Comparison of ENCODE assay signal across 15 cellular contexts in genomic region chr4:1293531-1293941, GRCh38. TPM values are rescaled to one million over a fixed set of nuclear protein-coding genes. Genes with fewer than 3 reads are reported as not detected.
A peak's percentile ranks its signal among the peaks of the same experiment; 100 is the strongest.
DNase-seq lines count a peak whose midpoint lies in the region; ATAC-seq and TF ChIP-seq lines count a peak whose summit lies in the region.
"Had no signal": no experiment of that assay in that cellular context is flagged by ENCODE, and none has a peak within 500 bp of the region (broad histone marks: within the 10 kb centered on the region; RNA-seq: fewer than 3 reads in every experiment).

No MANE protein-coding gene starts in this region.

- H3K4me3 Mint-ChIP-seq in immature natural killer cell, result no peak overlapping the region

- H3F3A ChIP-seq in OCI-LY1 (ENCODE audit: insufficient read depth, low read length), result no peaks in the 10 kb centered on the region

- peaks cover 2 to 10% (median 7%) of the 10 kb centered on the region in 3 donors for H3K27me3 Mint-ChIP-seq in immature natural killer cell (ENCODE audit: low read depth in 3 of 3)

- no peak for TF ChIP-seq EP300 in stomach (IDR thresholded peaks at IDR 0.05)

- DNase-seq in left ventricle myocardium inferior (no peak), left cardiac atrium (no peak), immature natural killer cell (no peak), stomach (no peak), 8988T (no peak), uterus (no peak)
- DNase-seq: activated CD4-positive, alpha-beta T cell treated with anti-CD3 and anti-CD28 coated beads, Interleukin-2, amount 50 U/mL, for 1 hour; HCEC 1CT; hippocampal formation; lower lobe of right lung; NCI-H1048 had no signal

- H3K4me1 ChIP-seq in left ventricle myocardium inferior, result peaks cover 88% of the 10 kb centered on the region
- peaks cover 51% of the 10 kb centered on the region for H3K4me1 ChIP-seq in OCI-LY1 (ENCODE audit: insufficient read depth, low read length, severe bottlenecking)
- peaks cover 50 to 85% (median 67%) of the 10 kb centered on the region in 4 donors for H3K4me1 ChIP-seq in stomach
- peaks cover 0 to 7% of the 10 kb centered on the region in 2 donors for H3K4me1 ChIP-seq in uterus

- H3K27me3 ChIP-seq in left ventricle myocardium inferior (ENCODE audit: low read depth) (no peaks in the 10 kb centered on the region), OCI-LY1 (ENCODE audit: insufficient read depth, low read length) (no peaks in the 10 kb centered on the region), stomach (no peaks in the 10 kb centered on the region), uterus (no peaks in the 10 kb centered on the region)
- H3K27me3 ChIP-seq: pancreas had no signal

- TF ChIP-seq POLR2A in stomach (IDR thresholded peaks at IDR 0.05), result no peak
- no peak for TF ChIP-seq POLR2A in uterus (IDR thresholded peaks at IDR 0.05)

- peak overlapping the region; percentile 57 for H3K27ac ChIP-seq in left ventricle myocardium inferior (replicated peaks)
- peak overlapping the region; percentile 71 for H3K27ac ChIP-seq in OCI-LY1 (ENCODE audit: low read depth, low read length, poor library complexity, severe bottlenecking)
- H3K27ac ChIP-seq in stomach, result peak overlapping the region in 4 of 5 donors; percentile 16 to 53 (median 46)
- no peak overlapping the region for H3K27ac ChIP-seq in uterus
- H3K27ac ChIP-seq: lower lobe of right lung had no signal

- intact Hi-C loops in left ventricle myocardium inferior (cut with micrococcal nuclease) (no loop called here), left cardiac atrium (cut with DNase I) (loop anchor here in 1 of 2 donors (10.0 kb wide), 1 partner anchor 51 kb away; the partner anchor contains the start of gene UVSSA), stomach (cut with DNase I; ENCODE audit: low total_unique reads) (loop anchor here (5.0 kb wide), 1 partner anchor 54 kb away; the partner anchor contains the start of gene UVSSA), uterus (cut with DNase I; ENCODE audit: low total_unique reads) (no loop called here)

- H3K9me3 ChIP-seq in left ventricle myocardium inferior (replicated peaks) (no peaks in the 10 kb centered on the region), OCI-LY1 (ENCODE audit: low read length) (no peaks in the 10 kb centered on the region), stomach (no peaks in the 10 kb centered on the region), uterus (no peaks in the 10 kb centered on the region)
- H3K9me3 ChIP-seq: lower lobe of right lung, pancreas had no signal

- peaks cover 59 to 72% of the 10 kb centered on the region in 2 donors for H3K4me1 Mint-ChIP-seq in immature natural killer cell

- peak overlapping the region in 4 of 6 donors; percentile 31 to 76 (median 47) for H3K27ac Mint-ChIP-seq in immature natural killer cell

- peaks cover 0 to 8% (median 4%) of the 10 kb centered on the region in 3 donors for H3K36me3 Mint-ChIP-seq in immature natural killer cell

- no peaks in the 10 kb centered on the region for H3K9me3 Mint-ChIP-seq in immature natural killer cell

- no peak for ATAC-seq in left cardiac atrium
- no peak for ATAC-seq in HG03095 (IDR thresholded peaks at IDR 0.05; ENCODE audit: unreplicated experiment)
- ATAC-seq: esophagus mucosa, lower lobe of right lung had no signal

- peak overlapping the region; percentile 42 for H3K4me2 ChIP-seq in OCI-LY1 (ENCODE audit: low read length)

- no peaks in the 10 kb centered on the region for H3K9me2 ChIP-seq in OCI-LY1 (ENCODE audit: low read depth, low read length)

- peaks cover 32% of the 10 kb centered on the region for H3K79me2 ChIP-seq in OCI-LY1 (ENCODE audit: insufficient read depth, low read length)

- WGBS in stomach, 5 donors, result 77 to 88% (median 82%) methylated on average over 3 to 4 of the region's 4 CpGs

- no peak overlapping the region for H2AFZ ChIP-seq in OCI-LY1 (ENCODE audit: low read length)

- H4K20me1 ChIP-seq in OCI-LY1 (ENCODE audit: insufficient read depth, low read length), result no peaks in the 10 kb centered on the region

- peaks cover 23% of the 10 kb centered on the region for H3K36me3 ChIP-seq in left ventricle myocardium inferior
- H3K36me3 ChIP-seq in OCI-LY1 (ENCODE audit: insufficient read depth, low read length), result no peaks in the 10 kb centered on the region
- peaks cover 9 to 28% (median 24%) of the 10 kb centered on the region in 4 donors for H3K36me3 ChIP-seq in stomach
- no peaks in the 10 kb centered on the region for H3K36me3 ChIP-seq in uterus

- H3K4me3 ChIP-seq in left ventricle myocardium inferior (peak overlapping the region; percentile 31), OCI-LY1 (ENCODE audit: low read depth, low read length, poor library complexity, severe bottlenecking) (peak overlapping the region; percentile 7), stomach (peak overlapping the region in 1 of 4 donors; percentile 9), uterus (no peak overlapping the region)
- H3K4me3 ChIP-seq: lower lobe of right lung, pancreas had no signal

- TF ChIP-seq CTCF in left ventricle myocardium inferior (IDR thresholded peaks at IDR 0.05; ENCODE audit: borderline replicate concordance), result no peak
- TF ChIP-seq CTCF in OCI-LY1 (IDR thresholded peaks at IDR 0.05; ENCODE audit: low read length), result no peak
- no peak for TF ChIP-seq CTCF in stomach (IDR thresholded peaks at IDR 0.05)
- TF ChIP-seq CTCF in uterus (IDR thresholded peaks at IDR 0.05), result no peak

- H3K9ac ChIP-seq in OCI-LY1 (ENCODE audit: low read length), result peak overlapping the region; percentile 22; the same call in 1 of the 2 replicates

RNA-seq across cellular contexts. Expression of gene MAEA, which starts 3.8 kb away (rescaled TPM):
- total RNA-seq in left ventricle myocardium inferior, result 49.5 TPM
- total RNA-seq in left cardiac atrium, result 10 to 100 TPM; 41.9 to 59.3 TPM
- 10 to 100 TPM; 60.7 to 76.0 (median 72.9) TPM for polyA plus RNA-seq in immature natural killer cell
- 100 to 1,000 TPM in 3 of 5 donors, 10 to 100 TPM in 2; 34.0 to 295 (median 103) TPM for total RNA-seq in stomach
- 10 to 100 TPM; 42.3 to 48.4 (median 42.8) TPM for polyA plus RNA-seq in stomach
- 10 to 100 TPM; 32.3 to 70.7 (median 67.8) TPM for total RNA-seq in uterus

RNA-seq across cellular contexts. Expression of gene CTBP1, which starts 44.6 kb away (rescaled TPM):
- total RNA-seq in left ventricle myocardium inferior, result 112 TPM
- 100 to 1,000 TPM; 121 to 128 TPM for total RNA-seq in left cardiac atrium
- polyA plus RNA-seq in immature natural killer cell, result 100 to 1,000 TPM in 1 of 3 donors, 10 to 100 TPM in 2; 72.1 to 110 (median 77.7) TPM
- total RNA-seq in stomach, result 100 to 1,000 TPM in 3 of 5 donors, 10 to 100 TPM in 2; 85.0 to 415 (median 227) TPM
- 10 to 100 TPM; 72.7 to 90.4 (median 83.5) TPM for polyA plus RNA-seq in stomach
- total RNA-seq in uterus, result 100 to 1,000 TPM; 104 to 193 (median 162) TPM

RNA-seq across cellular contexts. Expression of gene UVSSA, which starts 53.5 kb away (rescaled TPM):
- total RNA-seq in left ventricle myocardium inferior, result 5.9 TPM
- 1 to 10 TPM; 7.9 to 8.4 TPM for total RNA-seq in left cardiac atrium
- polyA plus RNA-seq in immature natural killer cell, result 1 to 10 TPM; 3.2 to 7.0 (median 4.0) TPM
- total RNA-seq in stomach, result 100 to 1,000 TPM in 1 of 5 donors, 10 to 100 TPM in 4; 15.1 to 103 (median 53.9) TPM
- 1 to 10 TPM; 4.1 to 7.0 (median 5.2) TPM for polyA plus RNA-seq in stomach
- total RNA-seq in uterus, result 10 to 100 TPM; 13.1 to 37.2 (median 19.3) TPM

Comparison
In these comparisons a context has a peak if more than half of its experiments do, and no peak if none do; other contexts are left out.
1. H3K27ac ChIP-seq: peak in left ventricle myocardium inferior (single experiment), OCI-LY1 (single experiment) and stomach (4 of 5); none in uterus (0 of 2).
2. H3K4me3 ChIP-seq: peak in left ventricle myocardium inferior (single experiment) and OCI-LY1 (single experiment); none in uterus (0 of 2).